Comparison of ENCODE assay signal across 11 cellular contexts in the genomic region with DNA sequence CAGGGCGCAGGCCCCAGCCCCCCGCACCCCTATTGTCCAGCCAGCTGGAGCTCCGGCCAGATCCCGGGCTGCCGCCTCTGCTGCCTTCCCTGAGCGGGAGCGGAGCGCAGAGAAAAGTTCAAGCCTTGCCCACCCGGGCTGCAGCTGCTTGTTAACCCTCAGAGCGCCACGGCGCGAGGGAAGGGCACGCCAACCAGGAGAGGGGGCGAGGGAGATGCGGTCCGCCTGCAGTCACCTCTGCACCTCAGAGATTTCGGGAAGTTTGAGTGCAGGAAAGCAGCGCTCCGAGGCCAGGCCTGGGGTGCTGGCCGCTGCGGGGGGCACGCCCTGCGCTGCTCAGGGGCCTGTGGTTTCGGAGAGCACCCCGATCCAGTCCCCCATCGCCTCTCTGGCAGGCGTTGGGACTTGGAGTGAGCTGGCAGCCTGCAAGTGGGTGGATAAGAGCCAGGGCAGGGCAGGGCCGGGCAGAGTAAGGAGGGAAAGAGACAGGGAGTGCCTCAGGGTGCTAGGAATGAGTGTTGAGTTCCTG. TPM values are rescaled to one million over a fixed set of nuclear protein-coding genes. Genes with fewer than 3 reads are reported as not detected.
DNase-seq lines count a peak whose midpoint lies in the region; ATAC-seq, FAIRE-seq and TF ChIP-seq lines count a peak whose summit lies in the region.
"Had no signal": no experiment of that assay in that cellular context is flagged by ENCODE, and none has a peak within 500 bp of the region (broad histone marks: within the 10 kb centered on the region; RNA-seq: fewer than 3 reads in every experiment).

No MANE protein-coding gene starts in this region.

- H3K36me3 Mint-ChIP-seq in Caco-2 (ENCODE audit: insufficient read depth, unreplicated experiment) (no peaks in the 10 kb centered on the region), glutamatergic neuron (ENCODE audit: unreplicated experiment) (no peaks in the 10 kb centered on the region)
- H3K36me3 Mint-ChIP-seq in activated T-helper 2 cell treated with anti-CD3 and anti-CD28 coated beads, Interferon-gamma antibody, Interleukin-2, Interleukin-4, amounts not matched to agents 10 μg/mL and 5 μg/mL and 100 μg/mL, durations not matched to agents 14 hours and 24 hours and 36 hours (ENCODE audit: low read depth): no peaks in the 10 kb centered on the region

- H3K9me3 Mint-ChIP-seq in Caco-2 (ENCODE audit: unreplicated experiment) (no peaks in the 10 kb centered on the region), glutamatergic neuron (ENCODE audit: unreplicated experiment) (peaks cover 1% of the 10 kb centered on the region)
- no peaks in the 10 kb centered on the region for H3K9me3 Mint-ChIP-seq in activated T-helper 2 cell treated with anti-CD3 and anti-CD28 coated beads, Interferon-gamma antibody, Interleukin-2, Interleukin-4, amounts not matched to agents 10 μg/mL and 5 μg/mL and 100 μg/mL, durations not matched to agents 14 hours and 24 hours and 36 hours
- H3K9me3 Mint-ChIP-seq: activated T-cell treated with anti-CD3 and anti-CD28 coated beads, Interleukin-2, amount 50 U/mL, for 4 hours had no signal

- no TSS peak for BruUV-seq in Caco-2 (replicated peaks; lab: Mats Ljungman, UMichigan)

- peaks cover 30% of the 10 kb centered on the region for H3K4me1 Mint-ChIP-seq in Caco-2 (ENCODE audit: low read depth, unreplicated experiment)
- peaks cover 32% of the 10 kb centered on the region for H3K4me1 Mint-ChIP-seq in glutamatergic neuron (ENCODE audit: low read depth, unreplicated experiment)
- peaks cover 4% of the 10 kb centered on the region for H3K4me1 Mint-ChIP-seq in activated T-helper 2 cell treated with anti-CD3 and anti-CD28 coated beads, Interferon-gamma antibody, Interleukin-2, Interleukin-4, amounts not matched to agents 10 μg/mL and 5 μg/mL and 100 μg/mL, durations not matched to agents 14 hours and 24 hours and 36 hours (ENCODE audit: low read depth)

- no peak for TF ChIP-seq EP300 in ovary (IDR thresholded peaks at IDR 0.05)

- TF ChIP-seq CTCF in Caco-2 (IDR thresholded peaks at IDR 0.05; ENCODE audit: insufficient read depth in 1 of 2, low read depth in 1 of 2, low read length in 1 of 2, severe bottlenecking in 1 of 2, unreplicated experiment in 1 of 2) (no peak), glutamatergic neuron (IDR thresholded peaks at IDR 0.05; ENCODE audit: partially characterized antibody, unreplicated experiment) (no peak), ovary (IDR thresholded peaks at IDR 0.05) (no peak)

- no peak for TF ChIP-seq POLR2A in ovary (IDR thresholded peaks at IDR 0.05)

- CTCF ChIA-PET in Caco-2 (lab: Charles Lee): interaction anchor here (1.0 kb wide), 1 partner anchor 25 kb away, joined by 3 read pairs; no protein-coding TSS in a partner anchor

- H3K27ac Mint-ChIP-seq in Caco-2 (ENCODE audit: unreplicated experiment): peak overlapping the region; percentile 65
- no peak overlapping the region for H3K27ac Mint-ChIP-seq in glutamatergic neuron (ENCODE audit: unreplicated experiment)
- no peak overlapping the region for H3K27ac Mint-ChIP-seq in activated T-helper 2 cell treated with anti-CD3 and anti-CD28 coated beads, Interferon-gamma antibody, Interleukin-2, Interleukin-4, amounts not matched to agents 10 μg/mL and 5 μg/mL and 100 μg/mL, durations not matched to agents 14 hours and 24 hours and 36 hours

- POLR2A ChIA-PET in Caco-2 (lab: Charles Lee): no interaction called here

- H3K4me3 Mint-ChIP-seq in Caco-2 (ENCODE audit: unreplicated experiment): peak overlapping the region; percentile 74
- peak overlapping the region; percentile 84 for H3K4me3 Mint-ChIP-seq in glutamatergic neuron (ENCODE audit: unreplicated experiment)
- H3K4me3 Mint-ChIP-seq in activated T-helper 2 cell treated with anti-CD3 and anti-CD28 coated beads, Interferon-gamma antibody, Interleukin-2, Interleukin-4, amounts not matched to agents 10 μg/mL and 5 μg/mL and 100 μg/mL, durations not matched to agents 14 hours and 24 hours and 36 hours (ENCODE audit: low read depth): no peak overlapping the region

- no peaks in the 10 kb centered on the region for H3K27me3 ChIP-seq in Caco-2 (replicated peaks; ENCODE audit: control insufficient read depth, insufficient read depth, low read length)
- H3K27me3 ChIP-seq in ovary: no peaks in the 10 kb centered on the region

- 2 to 16% (median 3%) methylated on average over 12 to 29 of the region's 29 CpGs for WGBS in ovary, 3 donors

- peak overlapping the region in 1 of 2 donors; percentile 0 for H3K27ac ChIP-seq in ovary

- H3K4me3 ChIP-seq in Caco-2 (ENCODE audit: low read depth, low read length) (peak overlapping the region; percentile 40), ovary (peak overlapping the region; percentile 66)

- no peak for FAIRE-seq in RCC 7860 (lab: Jason Lieb, UNC)
- FAIRE-seq: G401.6 had no signal

- H3K9me3 ChIP-seq in Caco-2 (no peaks in the 10 kb centered on the region), ovary (no peaks in the 10 kb centered on the region)

- intact Hi-C loops in Caco-2 (cut with micrococcal nuclease; ENCODE audit: unreplicated experiment): no loop called here
- intact Hi-C loops in ovary (cut with DNase I): no loop called here
- intact Hi-C loops in activated T-helper 2 cell treated with anti-CD3 and anti-CD28 coated beads, Interferon-gamma antibody, Interleukin-2, Interleukin-4, amounts not matched to agents 10 μg/mL and 5 μg/mL and 100 μg/mL, durations not matched to agents 14 hours and 24 hours and 36 hours (cut with micrococcal nuclease): loop anchor here (10.0 kb wide), 1 partner anchor 363 kb away; no protein-coding TSS in a partner anchor

- no peaks in the 10 kb centered on the region for H3K36me3 ChIP-seq in Caco-2 (ENCODE audit: control insufficient read depth, insufficient read depth, low read length)
- H3K36me3 ChIP-seq in ovary: no peaks in the 10 kb centered on the region

- DNase-seq in Caco-2: no peak
- peak; percentile 48 for DNase-seq in T1000 (lab: John Stamatoyannopoulos, UW)
- DNase-seq in glutamatergic neuron: peak; percentile 58
- DNase-seq in ovary: no peak
- no peak for DNase-seq in activated T-helper 2 cell treated with anti-CD3 and anti-CD28 coated beads, Interferon-gamma antibody, Interleukin-2, Interleukin-4, amounts not matched to agents 10 μg/mL and 5 μg/mL and 100 μg/mL, durations not matched to agents 14 hours and 24 hours and 36 hours (ENCODE audit: low spot score)
- DNase-seq in RCC 7860 (ENCODE audit: low spot score): no peak
- DNase-seq: activated T-cell treated with anti-CD3 and anti-CD28 coated beads, Interleukin-2, amount 50 U/mL, for 4 hours; stimulated activated CD8-positive, alpha-beta memory T cell treated with anti-CD3 and anti-CD28 coated beads, Interleukin-4, amount 100 ng/mL, for 48 hours had no signal

- H3K27me3 Mint-ChIP-seq in Caco-2 (ENCODE audit: insufficient read depth, unreplicated experiment) (peaks cover 13% of the 10 kb centered on the region), glutamatergic neuron (ENCODE audit: unreplicated experiment) (peaks cover 3% of the 10 kb centered on the region)
- peaks cover 79% of the 10 kb centered on the region for H3K27me3 Mint-ChIP-seq in activated T-helper 2 cell treated with anti-CD3 and anti-CD28 coated beads, Interferon-gamma antibody, Interleukin-2, Interleukin-4, amounts not matched to agents 10 μg/mL and 5 μg/mL and 100 μg/mL, durations not matched to agents 14 hours and 24 hours and 36 hours (ENCODE audit: low read depth)

- peaks cover 28% of the 10 kb centered on the region for H3K4me1 ChIP-seq in Caco-2
- H3K4me1 ChIP-seq in ovary (ENCODE audit: insufficient read depth): no peaks in the 10 kb centered on the region

- ATAC-seq in HG03025 (IDR thresholded peaks at IDR 0.05; ENCODE audit: low FRiP score, unreplicated experiment) (no peak), GM18909 (IDR thresholded peaks at IDR 0.05; ENCODE audit: poor library complexity, unreplicated experiment) (no peak)

RNA-seq across cellular contexts. Expression of gene CDH13, which starts 1.1 kb away (rescaled TPM):
- 2.2 and 3.5 TPM in 2 replicates for total RNA-seq in Caco-2 (2022)
- 81.1 TPM for total RNA-seq in glutamatergic neuron (ENCODE audit: unreplicated experiment)
- total RNA-seq in ovary: 1 to 10 TPM; 2.0 to 8.7 (median 4.8) TPM
- 10 to 100 TPM in 1 of 2 donors, 1 to 10 TPM in 1; 1.9 to 34.2 TPM for polyA plus RNA-seq in ovary
- total RNA-seq in activated T-helper 2 cell treated with anti-CD3 and anti-CD28 coated beads, Interferon-gamma antibody, Interleukin-2, Interleukin-4, amounts not matched to agents 10 μg/mL and 5 μg/mL and 100 μg/mL, durations not matched to agents 14 hours and 24 hours and 36 hours: not detected in 2 replicates
- total RNA-seq: activated T-cell treated with anti-CD3 and anti-CD28 coated beads, Interleukin-2, amount 50 U/mL, for 4 hours had no signal

Comparison
In these comparisons a context has a peak if more than half of its experiments do, and no peak if none do; other contexts are left out.
1. DNase-seq: peak in T1000 (single experiment) and glutamatergic neuron (single experiment); none in Caco-2 (0 of 2), ovary (0 of 5), activated T-helper 2 cell treated with anti-CD3 and anti-CD28 coated beads, Interferon-gamma antibody, Interleukin-2, Interleukin-4, amounts not matched to agents 10 μg/mL and 5 μg/mL and 100 μg/mL, durations not matched to agents 14 hours and 24 hours and 36 hours (single experiment) and RCC 7860 (single experiment).